ENCODE assay signal across 1 cellular context in genomic region chr1:217857061-217857460, GRCh38.
TF ChIP-seq lines count a peak whose summit lies in the region.

No MANE protein-coding gene starts in this region.

TF ChIP-seq in IMR-90, 13 proteins besides CTCF, POLR2A, EP300 and RAD21:
- TF ChIP-seq RFX5 (IDR thresholded peaks at IDR 0.05; ENCODE audit: low read depth, low read length) (no peak), FOS (IDR thresholded peaks at IDR 0.05; ENCODE audit: low read depth, low read length) (no peak), USF2 (IDR thresholded peaks at IDR 0.05; ENCODE audit: low read depth, low read length) (no peak), MAZ (IDR thresholded peaks at IDR 0.05; ENCODE audit: borderline replicate concordance, low read depth, low read length) (no peak), SMC3 (IDR thresholded peaks at IDR 0.05; ENCODE audit: low read depth, low read length) (no peak), RCOR1 (IDR thresholded peaks at IDR 0.05; ENCODE audit: insufficient replicate concordance, low read length) (no peak)
TF ChIP-seq in IMR-90: peak in this region for 0.
